Comparison of ENCODE assay signal across 2 cellular contexts in genomic region chr11:72720047-72720446, GRCh38.
TF ChIP-seq lines count a peak whose summit lies in the region.

No MANE protein-coding gene starts in this region.

TF ChIP-seq in liver, 16 proteins besides CTCF, POLR2A, EP300 and RAD21:
- TF ChIP-seq SP1 (IDR thresholded peaks at IDR 0.05) (no peak), EGR1 (IDR thresholded peaks at IDR 0.05; ENCODE audit: low read depth in 2 of 2) (no peak), HNF4A (conservative IDR thresholded peaks at IDR 0.05) (no peak), JUND (IDR thresholded peaks at IDR 0.05) (no peak), RXRA (IDR thresholded peaks at IDR 0.05) (no peak), MAX (IDR thresholded peaks at IDR 0.05) (no peak), HNF4G (IDR thresholded peaks at IDR 0.05) (no peak), YY1 (IDR thresholded peaks at IDR 0.05) (no peak), REST (IDR thresholded peaks at IDR 0.05) (no peak), FOXA2 (IDR thresholded peaks at IDR 0.05) (no peak), TAF1 (conservative IDR thresholded peaks at IDR 0.05) (no peak), FOXA1 (IDR thresholded peaks at IDR 0.05) (no peak)
- TF ChIP-seq, protein P1, sequence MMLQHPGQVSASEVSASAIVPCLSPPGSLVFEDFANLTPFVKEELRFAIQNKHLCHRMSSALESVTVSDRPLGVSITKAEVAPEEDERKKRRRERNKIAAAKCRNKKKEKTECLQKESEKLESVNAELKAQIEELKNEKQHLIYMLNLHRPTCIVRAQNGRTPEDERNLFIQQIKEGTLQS (IDR thresholded peaks at IDR 0.05): no peak
TF ChIP-seq in liver: peak in this region for 0.

TF ChIP-seq in HepG2, 621 proteins besides CTCF, POLR2A, EP300 and RAD21:
- TF ChIP-seq ZBTB34 (CRISPR knock-in tag; IDR thresholded peaks at IDR 0.05) (no peak), ZNF24 (IDR thresholded peaks at IDR 0.05) (no peak), PLRG1 (conservative IDR thresholded peaks at IDR 0.05) (no peak), ZNF883 (CRISPR knock-in tag; IDR thresholded peaks at IDR 0.05; ENCODE audit: not compliant biosample characterization) (no peak), LBX2 (CRISPR knock-in tag; IDR thresholded peaks at IDR 0.05; ENCODE audit: borderline replicate concordance) (no peak), CSRNP2 (CRISPR knock-in tag; conservative IDR thresholded peaks at IDR 0.05; ENCODE audit: low read depth) (no peak), ZBTB7B (CRISPR knock-in tag; IDR thresholded peaks at IDR 0.05) (no peak), PRPF4 (IDR thresholded peaks at IDR 0.05; ENCODE audit: low read depth, low read length, poor library complexity, severe bottlenecking) (no peak), ZNF430 (CRISPR knock-in tag; IDR thresholded peaks at IDR 0.05) (no peak), NFATC3 (CRISPR knock-in tag; IDR thresholded peaks at IDR 0.05) (no peak), TBL1XR1 (IDR thresholded peaks at IDR 0.05; ENCODE audit: borderline replicate concordance, low read length, partially characterized antibody) (no peak), ZNF207 (IDR thresholded peaks at IDR 0.05; ENCODE audit: borderline replicate concordance) (no peak), ZFP90 (CRISPR knock-in tag; IDR thresholded peaks at IDR 0.05; ENCODE audit: borderline replicate concordance) (no peak), PHF8 (CRISPR knock-in tag; IDR thresholded peaks at IDR 0.05) (no peak)
- TF ChIP-seq, protein P2, sequence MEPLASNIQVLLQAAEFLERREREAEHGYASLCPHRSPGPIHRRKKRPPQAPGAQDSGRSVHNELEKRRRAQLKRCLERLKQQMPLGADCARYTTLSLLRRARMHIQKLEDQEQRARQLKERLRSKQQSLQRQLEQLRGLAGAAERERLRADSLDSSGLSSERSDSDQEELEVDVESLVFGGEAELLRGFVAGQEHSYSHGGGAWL (CRISPR knock-in tag; IDR thresholded peaks at IDR 0.05): no peak
- TF ChIP-seq, protein P3, sequence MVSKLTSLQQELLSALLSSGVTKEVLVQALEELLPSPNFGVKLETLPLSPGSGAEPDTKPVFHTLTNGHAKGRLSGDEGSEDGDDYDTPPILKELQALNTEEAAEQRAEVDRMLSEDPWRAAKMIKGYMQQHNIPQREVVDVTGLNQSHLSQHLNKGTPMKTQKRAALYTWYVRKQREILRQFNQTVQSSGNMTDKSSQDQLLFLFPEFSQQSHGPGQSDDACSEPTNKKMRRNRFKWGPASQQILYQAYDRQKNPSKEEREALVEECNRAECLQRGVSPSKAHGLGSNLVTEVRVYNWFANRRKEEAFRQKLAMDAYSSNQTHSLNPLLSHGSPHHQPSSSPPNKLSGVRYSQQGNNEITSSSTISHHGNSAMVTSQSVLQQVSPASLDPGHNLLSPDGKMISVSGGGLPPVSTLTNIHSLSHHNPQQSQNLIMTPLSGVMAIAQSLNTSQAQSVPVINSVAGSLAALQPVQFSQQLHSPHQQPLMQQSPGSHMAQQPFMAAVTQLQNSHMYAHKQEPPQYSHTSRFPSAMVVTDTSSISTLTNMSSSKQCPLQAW (CRISPR knock-in tag; IDR thresholded peaks at IDR 0.05): no peak
- TF ChIP-seq, protein P4, sequence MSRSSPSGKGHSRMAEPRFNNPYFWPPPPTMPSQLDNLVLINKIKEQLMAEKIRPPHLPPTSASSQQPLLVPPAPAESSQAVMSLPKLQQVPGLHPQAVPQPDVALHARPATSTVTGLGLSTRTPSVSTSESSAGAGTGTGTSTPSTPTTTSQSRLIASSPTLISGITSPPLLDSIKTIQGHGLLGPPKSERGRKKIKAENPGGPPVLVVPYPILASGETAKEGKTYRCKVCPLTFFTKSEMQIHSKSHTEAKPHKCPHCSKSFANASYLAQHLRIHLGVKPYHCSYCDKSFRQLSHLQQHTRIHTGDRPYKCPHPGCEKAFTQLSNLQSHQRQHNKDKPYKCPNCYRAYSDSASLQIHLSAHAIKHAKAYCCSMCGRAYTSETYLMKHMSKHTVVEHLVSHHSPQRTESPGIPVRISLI (CRISPR knock-in tag; IDR thresholded peaks at IDR 0.05; ENCODE audit: borderline replicate concordance): no peak
- TF ChIP-seq, protein P5, sequence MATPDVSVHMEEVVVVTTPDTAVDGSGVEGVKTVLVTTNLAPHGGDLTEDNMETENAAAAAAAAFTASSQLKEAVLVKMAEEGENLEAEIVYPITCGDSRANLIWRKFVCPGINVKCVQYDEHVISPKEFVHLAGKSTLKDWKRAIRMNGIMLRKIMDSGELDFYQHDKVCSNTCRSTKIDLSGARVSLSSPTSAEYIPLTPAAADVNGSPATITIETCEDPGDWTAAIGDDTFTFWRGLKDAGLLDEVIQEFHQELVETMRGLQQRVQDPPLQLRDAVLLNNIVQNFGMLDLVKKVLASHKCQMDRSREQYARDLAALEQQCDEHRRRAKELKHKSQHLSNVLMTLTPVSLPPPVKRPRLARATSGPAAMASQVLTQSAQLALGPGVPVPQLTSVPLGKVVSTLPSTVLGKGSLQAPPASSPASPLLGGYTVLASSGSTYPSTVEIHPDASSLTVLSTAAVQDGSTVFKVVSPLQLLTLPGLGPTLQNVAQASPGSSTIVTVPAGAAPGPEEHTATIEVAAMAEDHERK (CRISPR knock-in tag; IDR thresholded peaks at IDR 0.05; ENCODE audit: low read depth): no peak
- TF ChIP-seq, protein P6, sequence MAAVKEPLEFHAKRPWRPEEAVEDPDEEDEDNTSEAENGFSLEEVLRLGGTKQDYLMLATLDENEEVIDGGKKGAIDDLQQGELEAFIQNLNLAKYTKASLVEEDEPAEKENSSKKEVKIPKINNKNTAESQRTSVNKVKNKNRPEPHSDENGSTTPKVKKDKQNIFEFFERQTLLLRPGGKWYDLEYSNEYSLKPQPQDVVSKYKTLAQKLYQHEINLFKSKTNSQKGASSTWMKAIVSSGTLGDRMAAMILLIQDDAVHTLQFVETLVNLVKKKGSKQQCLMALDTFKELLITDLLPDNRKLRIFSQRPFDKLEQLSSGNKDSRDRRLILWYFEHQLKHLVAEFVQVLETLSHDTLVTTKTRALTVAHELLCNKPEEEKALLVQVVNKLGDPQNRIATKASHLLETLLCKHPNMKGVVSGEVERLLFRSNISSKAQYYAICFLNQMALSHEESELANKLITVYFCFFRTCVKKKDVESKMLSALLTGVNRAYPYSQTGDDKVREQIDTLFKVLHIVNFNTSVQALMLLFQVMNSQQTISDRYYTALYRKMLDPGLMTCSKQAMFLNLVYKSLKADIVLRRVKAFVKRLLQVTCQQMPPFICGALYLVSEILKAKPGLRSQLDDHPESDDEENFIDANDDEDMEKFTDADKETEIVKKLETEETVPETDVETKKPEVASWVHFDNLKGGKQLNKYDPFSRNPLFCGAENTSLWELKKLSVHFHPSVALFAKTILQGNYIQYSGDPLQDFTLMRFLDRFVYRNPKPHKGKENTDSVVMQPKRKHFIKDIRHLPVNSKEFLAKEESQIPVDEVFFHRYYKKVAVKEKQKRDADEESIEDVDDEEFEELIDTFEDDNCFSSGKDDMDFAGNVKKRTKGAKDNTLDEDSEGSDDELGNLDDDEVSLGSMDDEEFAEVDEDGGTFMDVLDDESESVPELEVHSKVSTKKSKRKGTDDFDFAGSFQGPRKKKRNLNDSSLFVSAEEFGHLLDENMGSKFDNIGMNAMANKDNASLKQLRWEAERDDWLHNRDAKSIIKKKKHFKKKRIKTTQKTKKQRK (IDR thresholded peaks at IDR 0.05; ENCODE audit: low read length): no peak
